1 cellular context compared by ENCODE assay signal in the genomic region with DNA sequence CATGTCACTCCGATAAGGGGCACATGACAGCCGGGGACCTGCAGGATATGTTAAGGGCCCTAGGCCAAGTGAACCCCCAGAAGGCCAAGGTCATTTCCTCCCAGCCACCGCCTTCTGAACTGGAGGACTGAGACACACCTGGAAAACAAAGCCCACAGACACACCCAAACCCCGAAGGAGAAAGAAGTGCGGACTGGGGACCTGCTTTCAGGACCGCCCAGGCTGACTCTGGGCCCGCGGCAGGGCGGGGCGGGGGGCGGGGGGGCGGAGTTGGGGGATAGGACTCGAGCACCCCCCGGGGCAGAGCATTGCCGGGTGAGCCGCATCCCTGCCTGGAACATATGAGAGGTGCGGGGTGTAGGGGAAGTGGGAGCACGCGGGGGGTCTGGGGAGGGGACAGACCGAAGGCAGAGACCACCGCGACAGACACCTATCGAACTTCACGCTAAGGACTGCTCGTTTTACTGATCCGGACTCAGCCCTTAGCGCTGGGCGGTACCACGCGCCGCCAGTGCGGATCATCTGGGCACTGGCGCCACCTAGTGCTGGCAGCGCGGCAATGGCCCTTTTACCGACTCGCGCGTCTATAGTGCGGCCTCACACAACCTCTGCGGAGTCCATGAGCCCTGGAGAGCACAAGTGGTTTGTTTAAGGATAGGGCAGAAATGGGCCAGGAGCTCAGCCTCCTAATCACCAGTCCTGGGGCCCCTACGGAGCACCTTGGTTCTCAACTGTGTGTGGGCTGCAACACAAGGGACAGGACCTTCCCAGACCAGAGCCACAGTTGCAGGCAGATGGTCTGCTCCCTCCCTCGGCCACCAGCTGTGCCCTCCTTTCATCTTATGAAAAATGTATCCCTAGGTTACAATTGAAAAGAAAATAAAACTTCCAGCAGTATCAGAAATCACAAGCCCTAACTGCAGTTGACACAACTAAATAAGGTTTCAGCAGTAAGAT.
TF ChIP-seq lines count a peak whose summit lies in the region.

No MANE protein-coding gene starts in this region.

TF ChIP-seq in HEK293, 187 proteins besides CTCF, POLR2A, EP300 and RAD21 (continued from another document and continues in another):
- TF ChIP-seq, protein P1, sequence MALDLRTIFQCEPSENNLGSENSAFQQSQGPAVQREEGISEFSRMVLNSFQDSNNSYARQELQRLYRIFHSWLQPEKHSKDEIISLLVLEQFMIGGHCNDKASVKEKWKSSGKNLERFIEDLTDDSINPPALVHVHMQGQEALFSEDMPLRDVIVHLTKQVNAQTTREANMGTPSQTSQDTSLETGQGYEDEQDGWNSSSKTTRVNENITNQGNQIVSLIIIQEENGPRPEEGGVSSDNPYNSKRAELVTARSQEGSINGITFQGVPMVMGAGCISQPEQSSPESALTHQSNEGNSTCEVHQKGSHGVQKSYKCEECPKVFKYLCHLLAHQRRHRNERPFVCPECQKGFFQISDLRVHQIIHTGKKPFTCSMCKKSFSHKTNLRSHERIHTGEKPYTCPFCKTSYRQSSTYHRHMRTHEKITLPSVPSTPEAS (tag by site-specific recombination; IDR thresholded peaks at IDR 0.05) = no peak
- TF ChIP-seq, protein P2, sequence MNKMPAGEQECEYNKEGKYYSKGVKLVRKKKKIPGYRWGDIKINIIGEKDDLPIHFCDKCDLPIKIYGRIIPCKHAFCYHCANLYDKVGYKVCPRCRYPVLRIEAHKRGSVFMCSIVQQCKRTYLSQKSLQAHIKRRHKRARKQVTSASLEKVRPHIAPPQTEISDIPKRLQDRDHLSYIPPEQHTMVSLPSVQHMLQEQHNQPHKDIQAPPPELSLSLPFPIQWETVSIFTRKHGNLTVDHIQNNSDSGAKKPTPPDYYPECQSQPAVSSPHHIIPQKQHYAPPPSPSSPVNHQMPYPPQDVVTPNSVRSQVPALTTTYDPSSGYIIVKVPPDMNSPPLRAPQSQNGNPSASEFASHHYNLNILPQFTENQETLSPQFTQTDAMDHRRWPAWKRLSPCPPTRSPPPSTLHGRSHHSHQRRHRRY (tag by site-specific recombination; IDR thresholded peaks at IDR 0.05) = no peak
- TF ChIP-seq, protein P3, sequence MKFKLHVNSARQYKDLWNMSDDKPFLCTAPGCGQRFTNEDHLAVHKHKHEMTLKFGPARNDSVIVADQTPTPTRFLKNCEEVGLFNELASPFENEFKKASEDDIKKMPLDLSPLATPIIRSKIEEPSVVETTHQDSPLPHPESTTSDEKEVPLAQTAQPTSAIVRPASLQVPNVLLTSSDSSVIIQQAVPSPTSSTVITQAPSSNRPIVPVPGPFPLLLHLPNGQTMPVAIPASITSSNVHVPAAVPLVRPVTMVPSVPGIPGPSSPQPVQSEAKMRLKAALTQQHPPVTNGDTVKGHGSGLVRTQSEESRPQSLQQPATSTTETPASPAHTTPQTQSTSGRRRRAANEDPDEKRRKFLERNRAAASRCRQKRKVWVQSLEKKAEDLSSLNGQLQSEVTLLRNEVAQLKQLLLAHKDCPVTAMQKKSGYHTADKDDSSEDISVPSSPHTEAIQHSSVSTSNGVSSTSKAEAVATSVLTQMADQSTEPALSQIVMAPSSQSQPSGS (tag by site-specific recombination; IDR thresholded peaks at IDR 0.05; ENCODE audit: low read depth) = no peak
- TF ChIP-seq ZIC2 (tag by site-specific recombination; IDR thresholded peaks at IDR 0.05) = peak; percentile 26; the same call in 1 of the 2 replicates
- TF ChIP-seq ZNF777 (tag by site-specific recombination; IDR thresholded peaks at IDR 0.05; ENCODE audit: borderline replicate concordance) = no peak
- no peak for TF ChIP-seq ZNF792 (tag by site-specific recombination; IDR thresholded peaks at IDR 0.05)
- TF ChIP-seq TRIM28 (IDR thresholded peaks at IDR 0.05; ENCODE audit: borderline replicate concordance, low read length) = no peak
- TF ChIP-seq ZFP37 (tag by site-specific recombination; IDR thresholded peaks at IDR 0.05) = no peak
- TF ChIP-seq, protein P4, sequence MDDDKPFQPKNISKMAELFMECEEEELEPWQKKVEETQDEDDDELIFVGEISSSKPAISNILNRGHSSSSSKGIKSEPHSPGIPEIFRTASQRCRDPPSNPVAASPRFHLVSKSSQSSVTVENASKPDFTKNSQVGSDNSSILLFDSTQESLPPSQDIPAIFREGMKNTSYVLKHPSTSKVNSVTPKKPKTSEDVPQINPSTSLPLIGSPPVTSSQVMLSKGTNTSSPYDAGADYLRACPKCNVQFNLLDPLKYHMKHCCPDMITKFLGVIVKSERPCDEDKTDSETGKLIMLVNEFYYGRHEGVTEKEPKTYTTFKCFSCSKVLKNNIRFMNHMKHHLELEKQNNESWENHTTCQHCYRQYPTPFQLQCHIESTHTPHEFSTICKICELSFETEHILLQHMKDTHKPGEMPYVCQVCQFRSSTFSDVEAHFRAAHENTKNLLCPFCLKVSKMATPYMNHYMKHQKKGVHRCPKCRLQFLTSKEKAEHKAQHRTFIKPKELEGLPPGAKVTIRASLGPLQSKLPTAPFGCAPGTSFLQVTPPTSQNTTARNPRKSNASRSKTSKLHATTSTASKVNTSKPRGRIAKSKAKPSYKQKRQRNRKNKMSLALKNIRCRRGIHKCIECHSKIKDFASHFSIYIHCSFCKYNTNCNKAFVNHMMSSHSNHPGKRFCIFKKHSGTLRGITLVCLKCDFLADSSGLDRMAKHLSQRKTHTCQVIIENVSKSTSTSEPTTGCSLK (tag by site-specific recombination; IDR thresholded peaks at IDR 0.05) = no peak
- peak; percentile 32; the same call in 1 of the 2 replicates for TF ChIP-seq ZNF2 (tag by site-specific recombination; IDR thresholded peaks at IDR 0.05)
- no peak for TF ChIP-seq ZNF302 (tag by site-specific recombination; IDR thresholded peaks at IDR 0.05; ENCODE audit: low read depth)
- TF ChIP-seq ZNF596 (tag by site-specific recombination; IDR thresholded peaks at IDR 0.05) = no peak
- no peak for TF ChIP-seq ZNF350 (tag by site-specific recombination; IDR thresholded peaks at IDR 0.05)
- TF ChIP-seq MYNN (tag by site-specific recombination; IDR thresholded peaks at IDR 0.05; ENCODE audit: borderline replicate concordance) = no peak
- no peak for TF ChIP-seq ZBTB48 (tag by site-specific recombination; IDR thresholded peaks at IDR 0.05)
- no peak for TF ChIP-seq EGR2 (tag by site-specific recombination; IDR thresholded peaks at IDR 0.05; ENCODE audit: low read depth)
- no peak for TF ChIP-seq HOXD13 (CRISPR knock-in tag; IDR thresholded peaks at IDR 0.05; ENCODE audit: borderline replicate concordance)
- TF ChIP-seq ZBTB17 (tag by site-specific recombination; IDR thresholded peaks at IDR 0.05) = peak; percentile 53
- TF ChIP-seq ZNF132 (tag by site-specific recombination; IDR thresholded peaks at IDR 0.05; ENCODE audit: borderline replicate concordance) = no peak
- TF ChIP-seq, protein P5, sequence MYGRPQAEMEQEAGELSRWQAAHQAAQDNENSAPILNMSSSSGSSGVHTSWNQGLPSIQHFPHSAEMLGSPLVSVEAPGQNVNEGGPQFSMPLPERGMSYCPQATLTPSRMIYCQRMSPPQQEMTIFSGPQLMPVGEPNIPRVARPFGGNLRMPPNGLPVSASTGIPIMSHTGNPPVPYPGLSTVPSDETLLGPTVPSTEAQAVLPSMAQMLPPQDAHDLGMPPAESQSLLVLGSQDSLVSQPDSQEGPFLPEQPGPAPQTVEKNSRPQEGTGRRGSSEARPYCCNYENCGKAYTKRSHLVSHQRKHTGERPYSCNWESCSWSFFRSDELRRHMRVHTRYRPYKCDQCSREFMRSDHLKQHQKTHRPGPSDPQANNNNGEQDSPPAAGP (tag by site-specific recombination; IDR thresholded peaks at IDR 0.05) = 0 out of 2 replicates have a peak, but pooled peaks have one; percentile 32
- TF ChIP-seq, protein P6, sequence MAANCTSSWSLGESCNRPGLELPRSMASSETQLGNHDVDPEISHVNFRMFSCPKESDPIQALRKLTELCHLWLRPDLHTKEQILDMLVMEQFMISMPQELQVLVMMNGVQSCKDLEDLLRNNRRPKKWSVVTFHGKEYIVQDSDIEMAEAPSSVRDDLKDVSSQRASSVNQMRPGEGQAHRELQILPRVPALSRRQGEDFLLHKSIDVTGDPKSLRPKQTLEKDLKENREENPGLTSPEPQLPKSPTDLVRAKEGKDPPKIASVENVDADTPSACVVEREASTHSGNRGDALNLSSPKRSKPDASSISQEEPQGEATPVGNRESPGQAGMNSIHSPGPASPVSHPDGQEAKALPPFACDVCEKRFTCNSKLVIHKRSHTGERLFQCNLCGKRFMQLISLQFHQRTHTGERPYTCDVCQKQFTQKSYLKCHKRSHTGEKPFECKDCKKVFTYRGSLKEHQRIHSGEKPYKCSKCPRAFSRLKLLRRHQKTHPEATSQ (tag by site-specific recombination; IDR thresholded peaks at IDR 0.05) = no peak
- TF ChIP-seq ZNF221 (tag by site-specific recombination; IDR thresholded peaks at IDR 0.05; ENCODE audit: borderline replicate concordance) = no peak
- TF ChIP-seq ZNF837 (tag by site-specific recombination; IDR thresholded peaks at IDR 0.05) = no peak
- no peak for TF ChIP-seq BCL11B (tag by site-specific recombination; IDR thresholded peaks at IDR 0.05; ENCODE audit: low read depth)
- TF ChIP-seq ZNF202 (tag by site-specific recombination; IDR thresholded peaks at IDR 0.05; ENCODE audit: borderline replicate concordance) = no peak
- TF ChIP-seq ZNF571 (tag by site-specific recombination; IDR thresholded peaks at IDR 0.05) = no peak
- no peak for TF ChIP-seq ZNF354C (tag by site-specific recombination; IDR thresholded peaks at IDR 0.05; ENCODE audit: borderline replicate concordance, low read depth)
- TF ChIP-seq REPIN1 (tag by site-specific recombination; IDR thresholded peaks at IDR 0.05; ENCODE audit: low read depth) = no peak
- TF ChIP-seq ZNF426 (tag by site-specific recombination; IDR thresholded peaks at IDR 0.05) = no peak
- TF ChIP-seq ZNF138 (tag by site-specific recombination; IDR thresholded peaks at IDR 0.05; ENCODE audit: borderline replicate concordance) = no peak
- TF ChIP-seq ZNF555 (tag by site-specific recombination; conservative IDR thresholded peaks at IDR 0.05) = no peak
- TF ChIP-seq SP7 (tag by site-specific recombination; IDR thresholded peaks at IDR 0.05) = peak; percentile 34; the same call in 1 of the 2 replicates
- TF ChIP-seq ZNF560 (tag by site-specific recombination; IDR thresholded peaks at IDR 0.05; ENCODE audit: borderline replicate concordance) = no peak
- TF ChIP-seq SP2 (tag by site-specific recombination; IDR thresholded peaks at IDR 0.05) = no peak
- no peak for TF ChIP-seq FEZF1 (tag by site-specific recombination; IDR thresholded peaks at IDR 0.05)
- TF ChIP-seq, protein P7, sequence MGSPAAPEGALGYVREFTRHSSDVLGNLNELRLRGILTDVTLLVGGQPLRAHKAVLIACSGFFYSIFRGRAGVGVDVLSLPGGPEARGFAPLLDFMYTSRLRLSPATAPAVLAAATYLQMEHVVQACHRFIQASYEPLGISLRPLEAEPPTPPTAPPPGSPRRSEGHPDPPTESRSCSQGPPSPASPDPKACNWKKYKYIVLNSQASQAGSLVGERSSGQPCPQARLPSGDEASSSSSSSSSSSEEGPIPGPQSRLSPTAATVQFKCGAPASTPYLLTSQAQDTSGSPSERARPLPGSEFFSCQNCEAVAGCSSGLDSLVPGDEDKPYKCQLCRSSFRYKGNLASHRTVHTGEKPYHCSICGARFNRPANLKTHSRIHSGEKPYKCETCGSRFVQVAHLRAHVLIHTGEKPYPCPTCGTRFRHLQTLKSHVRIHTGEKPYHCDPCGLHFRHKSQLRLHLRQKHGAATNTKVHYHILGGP (tag by site-specific recombination; IDR thresholded peaks at IDR 0.05) = no peak
- peak; percentile 49; the same call in 1 of the 2 replicates for TF ChIP-seq ZSCAN30 (tag by site-specific recombination; IDR thresholded peaks at IDR 0.05)
- no peak for TF ChIP-seq OSR2 (tag by site-specific recombination; IDR thresholded peaks at IDR 0.05)
- peak; percentile 60 for TF ChIP-seq SP3 (tag by site-specific recombination; IDR thresholded peaks at IDR 0.05)
- TF ChIP-seq ZNF24 (tag by site-specific recombination; IDR thresholded peaks at IDR 0.05) = no peak
- no peak for TF ChIP-seq GLI4 (tag by site-specific recombination; IDR thresholded peaks at IDR 0.05)
- no peak for TF ChIP-seq ZBTB21 (tag by site-specific recombination; IDR thresholded peaks at IDR 0.05)
- no peak for TF ChIP-seq ZNF223 (tag by site-specific recombination; IDR thresholded peaks at IDR 0.05)
- TF ChIP-seq, protein P8, sequence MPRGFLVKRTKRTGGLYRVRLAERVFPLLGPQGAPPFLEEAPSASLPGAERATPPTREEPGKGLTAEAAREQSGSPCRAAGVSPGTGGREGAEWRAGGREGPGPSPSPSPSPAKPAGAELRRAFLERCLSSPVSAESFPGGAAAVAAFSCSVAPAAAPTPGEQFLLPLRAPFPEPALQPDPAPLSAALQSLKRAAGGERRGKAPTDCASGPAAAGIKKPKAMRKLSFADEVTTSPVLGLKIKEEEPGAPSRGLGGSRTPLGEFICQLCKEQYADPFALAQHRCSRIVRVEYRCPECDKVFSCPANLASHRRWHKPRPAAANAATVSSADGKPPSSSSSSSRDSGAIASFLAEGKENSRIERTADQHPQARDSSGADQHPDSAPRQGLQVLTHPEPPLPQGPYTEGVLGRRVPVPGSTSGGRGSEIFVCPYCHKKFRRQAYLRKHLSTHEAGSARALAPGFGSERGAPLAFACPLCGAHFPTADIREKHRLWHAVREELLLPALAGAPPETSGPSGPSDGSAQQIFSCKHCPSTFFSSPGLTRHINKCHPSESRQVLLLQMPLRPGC (tag by site-specific recombination; IDR thresholded peaks at IDR 0.05) = no peak
- TF ChIP-seq, protein P9, sequence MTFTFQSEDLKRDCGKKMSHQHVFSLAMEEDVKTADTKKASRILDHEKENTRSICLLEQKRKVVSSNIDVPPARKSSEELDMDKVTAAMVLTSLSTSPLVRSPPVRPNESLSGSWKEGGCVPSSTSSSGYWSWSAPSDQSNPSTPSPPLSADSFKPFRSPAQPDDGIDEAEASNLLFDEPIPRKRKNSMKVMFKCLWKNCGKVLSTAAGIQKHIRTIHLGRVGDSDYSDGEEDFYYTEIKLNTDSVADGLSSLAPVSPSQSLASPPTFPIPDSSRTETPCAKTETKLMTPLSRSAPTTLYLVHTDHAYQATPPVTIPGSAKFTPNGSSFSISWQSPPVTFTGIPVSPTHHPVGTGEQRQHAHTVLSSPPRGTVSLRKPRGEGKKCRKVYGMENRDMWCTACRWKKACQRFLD (tag by site-specific recombination; IDR thresholded peaks at IDR 0.05) = no peak
- no peak for TF ChIP-seq ZNF501 (tag by site-specific recombination; IDR thresholded peaks at IDR 0.05)
- TF ChIP-seq ZBTB1 (tag by site-specific recombination; IDR thresholded peaks at IDR 0.05) = no peak
- TF ChIP-seq ZFP41 (tag by site-specific recombination; IDR thresholded peaks at IDR 0.05; ENCODE audit: borderline replicate concordance) = no peak
- peak; percentile 27; the same call in 1 of the 2 replicates for TF ChIP-seq GLIS1 (tag by site-specific recombination; IDR thresholded peaks at IDR 0.05)
- TF ChIP-seq, protein P10, sequence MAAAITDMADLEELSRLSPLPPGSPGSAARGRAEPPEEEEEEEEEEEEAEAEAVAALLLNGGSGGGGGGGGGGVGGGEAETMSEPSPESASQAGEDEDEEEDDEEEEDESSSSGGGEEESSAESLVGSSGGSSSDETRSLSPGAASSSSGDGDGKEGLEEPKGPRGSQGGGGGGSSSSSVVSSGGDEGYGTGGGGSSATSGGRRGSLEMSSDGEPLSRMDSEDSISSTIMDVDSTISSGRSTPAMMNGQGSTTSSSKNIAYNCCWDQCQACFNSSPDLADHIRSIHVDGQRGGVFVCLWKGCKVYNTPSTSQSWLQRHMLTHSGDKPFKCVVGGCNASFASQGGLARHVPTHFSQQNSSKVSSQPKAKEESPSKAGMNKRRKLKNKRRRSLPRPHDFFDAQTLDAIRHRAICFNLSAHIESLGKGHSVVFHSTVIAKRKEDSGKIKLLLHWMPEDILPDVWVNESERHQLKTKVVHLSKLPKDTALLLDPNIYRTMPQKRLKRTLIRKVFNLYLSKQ (tag by site-specific recombination; IDR thresholded peaks at IDR 0.05; ENCODE audit: borderline replicate concordance) = no peak
